ENCODE assay signal across 10 cellular contexts in the genomic region with DNA sequence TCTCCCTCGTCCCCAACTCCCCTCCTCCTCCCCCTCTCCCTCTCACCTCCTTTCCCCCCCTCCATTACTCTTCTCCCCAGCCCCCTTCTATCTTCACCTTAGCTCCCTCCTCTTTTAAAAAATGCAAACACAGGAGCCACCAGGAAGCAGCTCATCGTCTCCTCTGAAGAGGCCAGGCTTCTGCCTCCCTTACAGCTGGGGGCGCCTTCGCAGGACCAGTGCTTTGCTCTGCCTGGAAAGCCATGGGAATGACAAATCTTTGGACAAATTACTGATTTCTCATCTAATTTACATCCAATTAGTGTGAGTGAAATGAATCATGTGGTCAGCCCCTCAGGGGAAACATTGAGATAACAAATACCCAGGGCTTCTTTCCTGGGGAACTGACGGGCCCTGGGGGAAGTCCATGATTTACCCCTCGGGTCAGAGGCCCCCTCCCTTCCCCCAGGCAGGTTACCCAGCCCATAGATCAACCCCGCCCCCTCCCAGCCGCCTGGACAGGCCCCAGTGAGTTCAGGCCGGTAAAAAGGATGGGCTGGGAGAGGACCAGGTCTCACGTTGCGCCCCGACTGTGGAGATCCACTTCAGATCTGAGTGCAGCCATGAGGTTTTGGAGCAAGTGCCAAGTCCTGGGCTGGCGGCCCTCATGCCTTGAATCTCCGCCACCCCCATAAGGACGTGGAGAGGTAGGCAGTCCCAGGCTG.
DNase-seq lines count a peak whose midpoint lies in the region; ATAC-seq lines count a peak whose summit lies in the region.
"Had no signal": no experiment of that assay in that cellular context is flagged by ENCODE, and none has a peak within 500 bp of the region (broad histone marks: within the 10 kb centered on the region; RNA-seq: fewer than 3 reads in every experiment).

No MANE protein-coding gene starts in this region.

- H3K9me3 ChIP-seq in HUES6 (ENCODE audit: control insufficient read depth, insufficient read depth, low read depth, low read length) (no peaks in the 10 kb centered on the region), ectodermal cell (ENCODE audit: control insufficient read depth, low read length) (no peaks in the 10 kb centered on the region)

- H3K4me3 ChIP-seq in HUES6 (ENCODE audit: low read depth, low read length) (peak overlapping the region; percentile 48), ectodermal cell (ENCODE audit: insufficient read depth, low read depth, low read length) (no peak overlapping the region)

- no peak overlapping the region; the same call in 1 of the 2 replicates for H3K27ac ChIP-seq in HUES6 (ENCODE audit: low read depth, low read length)
- peak overlapping the region; percentile 3 for H3K27ac ChIP-seq in ectodermal cell (ENCODE audit: insufficient read depth, low read depth, low read length, poor library complexity, severe bottlenecking)

- no peak for ATAC-seq in GM19452 (IDR thresholded peaks at IDR 0.05; ENCODE audit: unreplicated experiment)

- H3K27me3 ChIP-seq in HUES6 (ENCODE audit: control insufficient read depth, insufficient read depth, low read length) (peaks cover 18% of the 10 kb centered on the region), ectodermal cell (ENCODE audit: control insufficient read depth, insufficient read depth, low read length, poor library complexity, severe bottlenecking) (peaks cover 5% of the 10 kb centered on the region)

- H3K36me3 ChIP-seq in HUES6 (ENCODE audit: control insufficient read depth, insufficient read depth, low read length) (no peaks in the 10 kb centered on the region), ectodermal cell (ENCODE audit: control insufficient read depth, insufficient read depth, low read length) (no peaks in the 10 kb centered on the region)

- DNase-seq in NCI-H82 (lab: John Stamatoyannopoulos, UW), result peak; percentile 50
- no peak for DNase-seq in NCI-H82 treated with DMSO at 0.1 percent for 48 hours (lab: John Stamatoyannopoulos, UW; ENCODE audit: unreplicated experiment)
- DNase-seq in stimulated activated CD8-positive, alpha-beta memory T cell treated with anti-CD3 and anti-CD28 coated beads, Interleukin-4, amount 100 ng/mL, for 48 hours, result peak; percentile 28
- no peak for DNase-seq in KG1 (lab: John Stamatoyannopoulos, UW)
- DNase-seq in DMS53 (lab: John Stamatoyannopoulos, UW), result no peak
- DNase-seq: Karpas-422, kidney glomerular epithelial cell had no signal

- peak overlapping the region; percentile 18 for H3K9ac ChIP-seq in HUES6 (ENCODE audit: low read length)

- 21 to 25% methylated on average over 15 of the region's 15 CpGs for WGBS in ectodermal cell, 2 experiments

- H3K4me1 ChIP-seq in HUES6 (ENCODE audit: control insufficient read depth, insufficient read depth, low read length) (peaks cover 38% of the 10 kb centered on the region), ectodermal cell (ENCODE audit: control insufficient read depth, insufficient read depth, low read length) (peaks cover 14% of the 10 kb centered on the region)

Comparison
In these comparisons a context has a peak if more than half of its experiments do, and no peak if none do; other contexts are left out.
1. DNase-seq: peak in NCI-H82 (single experiment) and stimulated activated CD8-positive, alpha-beta memory T cell treated with anti-CD3 and anti-CD28 coated beads, Interleukin-4, amount 100 ng/mL, for 48 hours (single experiment); none in NCI-H82 treated with DMSO at 0.1 percent for 48 hours (single experiment), KG1 (single experiment) and DMS53 (single experiment).